ENCODE assay signal across 30 cellular contexts in the genomic region with DNA sequence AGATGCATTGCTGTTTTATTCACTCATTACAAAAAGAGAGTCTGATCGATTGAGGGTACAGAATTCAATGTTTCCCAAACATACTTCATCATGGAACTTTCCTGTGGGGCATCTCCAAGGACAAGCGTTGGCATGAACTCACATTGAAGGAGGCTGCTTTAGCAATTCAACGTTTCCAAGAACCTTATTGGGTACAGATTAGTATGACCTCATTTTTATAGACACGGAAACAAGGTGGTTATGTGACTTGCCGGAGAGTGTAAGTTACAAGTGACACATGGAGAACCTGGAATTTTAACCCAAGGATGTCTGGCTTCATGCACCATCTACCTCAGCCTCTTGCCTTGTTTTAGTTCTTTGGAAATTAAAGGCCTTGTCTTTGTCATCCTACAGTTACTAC. TPM values are rescaled to one million over a fixed set of nuclear protein-coding genes. Genes with fewer than 3 reads are reported as not detected.
DNase-seq lines count a peak whose midpoint lies in the region; ATAC-seq, FAIRE-seq and TF ChIP-seq lines count a peak whose summit lies in the region.
"Had no signal": no experiment of that assay in that cellular context is flagged by ENCODE, and none has a peak within 500 bp of the region (broad histone marks: within the 10 kb centered on the region; RNA-seq: fewer than 3 reads in every experiment).

No MANE protein-coding gene starts in this region.

- H2BK20ac ChIP-seq in H1 (ENCODE audit: low read length), result peak overlapping the region; percentile 63

- POLR2A ChIA-PET in H1 (lab: Charles Lee; ENCODE audit: partially characterized antibody), result no interaction called here

- ATAC-seq in mucosa of descending colon (peak; percentile 72), pancreas (no peak), HG02798 (IDR thresholded peaks at IDR 0.05; ENCODE audit: poor library complexity, unreplicated experiment) (no peak)
- ATAC-seq: GM12878 had no signal

- H2AK5ac ChIP-seq in H1 (ENCODE audit: low read depth, low read length), result no peak overlapping the region; the same call in 1 of the 2 replicates

- no peaks in the 10 kb centered on the region for H3K9me2 ChIP-seq in OCI-LY1 (ENCODE audit: low read depth, low read length)

- no peak for TF ChIP-seq CTCF in OCI-LY1 (IDR thresholded peaks at IDR 0.05; ENCODE audit: low read length)
- no peak for TF ChIP-seq CTCF in H1 (IDR thresholded peaks at IDR 0.05; ENCODE audit: control extremely low read depth in 1 of 3, insufficient read depth in 1 of 3, low read depth in 1 of 3, low read length in 3 of 3)
- no peak for TF ChIP-seq CTCF in mucosa of descending colon (IDR thresholded peaks at IDR 0.05)
- TF ChIP-seq CTCF in pancreas (IDR thresholded peaks at IDR 0.05), result no peak

- no peak overlapping the region for H3K23ac ChIP-seq in H1 (ENCODE audit: insufficient read length)

- H3K36me3 ChIP-seq in OCI-LY1 (ENCODE audit: insufficient read depth, low read length), result peaks cover 5% of the 10 kb centered on the region; the same call in 1 of the 2 replicates
- H3K36me3 ChIP-seq in H1 (ENCODE audit: control insufficient read depth in 2 of 4, insufficient read depth in 4 of 4, low read length in 3 of 4), result no peaks in the 10 kb centered on the region
- no peaks in the 10 kb centered on the region for H3K36me3 ChIP-seq in mucosa of descending colon (ENCODE audit: low read depth)
- H3K36me3 ChIP-seq in pancreas, result no peaks in the 10 kb centered on the region
- H3K36me3 ChIP-seq: BE2C, BLaER1 had no signal

- TF ChIP-seq EP300 in H1 (IDR thresholded peaks at IDR 0.05; ENCODE audit: borderline replicate concordance in 1 of 2, low read depth in 2 of 2, low read length in 2 of 2), result no peak

- no peak overlapping the region for H3K56ac ChIP-seq in H1 (replicated peaks; ENCODE audit: insufficient read length, low read depth, low read length)

- H2BK5ac ChIP-seq in H1 (ENCODE audit: low read depth, low read length), result no peak overlapping the region

- 93% methylated on average over 5 of the region's 5 CpGs; no CpG with 5 or more reads in 1 of the 2 experiments for WGBS in H1 (ENCODE audit: extremely low coverage in 1 of 2, insufficient coverage in 1 of 2, insufficient read length in 1 of 2, insufficient replicate concordance in 2 of 2, low coverage in 1 of 2, low lambda C conversion rate in 2 of 2, missing lambda C conversion rate in 1 of 2), 2 experiments
- WGBS in pancreas, 2 donors, result 58 to 62% methylated on average over 5 of the region's 5 CpGs

- H3K9me3 ChIP-seq in OCI-LY1 (ENCODE audit: low read length) (peaks cover 7% of the 10 kb centered on the region; the same call in 1 of the 2 replicates), H1 (ENCODE audit: insufficient read depth in 2 of 2, low read depth in 1 of 2, low read length in 1 of 2) (peaks cover 6 to 12% of the 10 kb centered on the region in 2 experiments; a peak in 3 of 4 replicates), mucosa of descending colon (no peaks in the 10 kb centered on the region), pancreas (no peaks in the 10 kb centered on the region)
- H3K9me3 ChIP-seq: BE2C had no signal

- no peak overlapping the region for H3K4me2 ChIP-seq in OCI-LY1 (ENCODE audit: low read length)
- H3K4me2 ChIP-seq in H1 (ENCODE audit: insufficient read depth in 1 of 2, low read depth in 2 of 2, low read length in 2 of 2), result no peak overlapping the region

- H3K9ac ChIP-seq in OCI-LY1 (ENCODE audit: low read length) (no peak overlapping the region), H1 (replicated peaks in 1 of 4; ENCODE audit: extremely low read depth in 1 of 4, low read depth in 3 of 4, low read length in 3 of 4) (no peak overlapping the region)
- H3K9ac ChIP-seq: BLaER1 had no signal

- H2BK12ac ChIP-seq in H1 (ENCODE audit: low read depth, low read length), result 0 out of 2 replicates have a peak overlapping the region, but pooled peaks have one; percentile 75

- peaks cover 63% of the 10 kb centered on the region for H3K4me1 ChIP-seq in OCI-LY1 (ENCODE audit: insufficient read depth, low read length, severe bottlenecking)
- H3K4me1 ChIP-seq in H1 (replicated peaks in 1 of 4; ENCODE audit: control insufficient read depth in 3 of 4, insufficient read depth in 4 of 4, low read length in 3 of 4), result peaks cover 8 to 23% (median 19%) of the 10 kb centered on the region in 4 experiments
- H3K4me1 ChIP-seq in mucosa of descending colon (ENCODE audit: low read depth), result no peaks in the 10 kb centered on the region
- no peaks in the 10 kb centered on the region for H3K4me1 ChIP-seq in pancreas
- H3K4me1 ChIP-seq: BE2C had no signal

- intact Hi-C loops in mucosa of descending colon (cut with DNase I, micrococcal nuclease) (loop anchor here (10.0 kb wide), 2 partner anchors 154 to 374 kb away; a partner anchor contains a TSS), pancreas (cut with DNase I) (loop anchor here in 1 of 3 donors (10.0 kb wide), 1 partner anchor 374 kb away; no protein-coding TSS in a partner anchor)

- no peak overlapping the region for H3K4ac ChIP-seq in H1 (replicated peaks; ENCODE audit: insufficient read length, low read depth, low read length)

- CTCF ChIA-PET in H1 (lab: Charles Lee; ENCODE audit: partially characterized antibody), result interaction anchor here (0.7 kb wide), 1 partner anchor 14 kb away, joined by 4 read pairs; no protein-coding TSS in a partner anchor

- H3K14ac ChIP-seq in H1 (ENCODE audit: insufficient read length), result no peak overlapping the region

- H3K79me1 ChIP-seq in H1 (ENCODE audit: low read depth, low read length), result no peaks in the 10 kb centered on the region

- no peak overlapping the region for H4K8ac ChIP-seq in H1 (ENCODE audit: extremely low read depth, insufficient read depth, low read length)

- FAIRE-seq in H1 (lab: Jason Lieb, UNC) (peak; percentile 13), pancreas (lab: Jason Lieb, UNC) (no peak)
- FAIRE-seq: A204.1, GM12878, GM12892, GM18507 had no signal

- H2BK15ac ChIP-seq in H1 (ENCODE audit: low read length), result no peak overlapping the region

- peak overlapping the region; percentile 40 for H2BK120ac ChIP-seq in H1 (replicated peaks; ENCODE audit: low read depth, low read length)

- 0 out of 2 replicates have a peak, but pooled peaks cover 4% of the 10 kb centered on the region for H3K23me2 ChIP-seq in H1 (ENCODE audit: low read depth, low read length)

- no peak overlapping the region for H3K4me3 ChIP-seq in OCI-LY1 (ENCODE audit: low read depth, low read length, poor library complexity, severe bottlenecking)
- no peak overlapping the region for H3K4me3 ChIP-seq in H1 (ENCODE audit: extremely low read depth in 1 of 4, insufficient read depth in 2 of 4, low read depth in 3 of 4, low read length in 4 of 4)
- no peak overlapping the region for H3K4me3 ChIP-seq in mucosa of descending colon
- H3K4me3 ChIP-seq in pancreas, result no peak overlapping the region
- H3K4me3 ChIP-seq: BLaER1, GM12878 had no signal

- H3K27ac ChIP-seq in OCI-LY1 (ENCODE audit: low read depth, low read length, poor library complexity, severe bottlenecking) (peak overlapping the region; percentile 52), H1 (ENCODE audit: low read depth, low read length) (no peak overlapping the region), pancreas (no peak overlapping the region)
- H3K27ac ChIP-seq: BLaER1 had no signal

- TF ChIP-seq RAD21 in H1 (IDR thresholded peaks at IDR 0.05 in 1 of 2, conservative IDR thresholded peaks at IDR 0.05 in 1 of 2; ENCODE audit: low read depth in 2 of 2, low read length in 2 of 2), result no peak

- H4K20me1 ChIP-seq in OCI-LY1 (ENCODE audit: insufficient read depth, low read length) (no peaks in the 10 kb centered on the region), H1 (replicated peaks in 1 of 2; ENCODE audit: control insufficient read depth in 1 of 2, insufficient read depth in 2 of 2, low read length in 2 of 2) (no peaks in the 10 kb centered on the region)
- H4K20me1 ChIP-seq: BLaER1 had no signal

- H3K79me2 ChIP-seq in OCI-LY1 (ENCODE audit: insufficient read depth, low read length) (no peaks in the 10 kb centered on the region), H1 (ENCODE audit: control insufficient read depth in 1 of 2, insufficient read depth in 2 of 2, low read length in 2 of 2) (no peaks in the 10 kb centered on the region)

- H3F3A ChIP-seq in OCI-LY1 (ENCODE audit: insufficient read depth, low read length), result no peaks in the 10 kb centered on the region

- H3K27me3 ChIP-seq in OCI-LY1 (ENCODE audit: insufficient read depth, low read length), result peaks cover 8% of the 10 kb centered on the region; the same call in 1 of the 2 replicates
- H3K27me3 ChIP-seq in H1 (replicated peaks in 1 of 4; ENCODE audit: control insufficient read depth in 3 of 4, extremely low read depth in 1 of 4, insufficient read depth in 3 of 4, low read length in 3 of 4), result peaks cover 0 to 3% (median 0%) of the 10 kb centered on the region in 4 experiments; a peak in 2 of 7 replicates
- H3K27me3 ChIP-seq in pancreas, result no peaks in the 10 kb centered on the region
- H3K27me3 ChIP-seq: BE2C had no signal

- TF ChIP-seq POLR2A in H1 (IDR thresholded peaks at IDR 0.05; ENCODE audit: control extremely low read depth in 1 of 2, low read depth in 2 of 2, low read length in 2 of 2), result no peak

- H4K5ac ChIP-seq in H1 (ENCODE audit: insufficient read length, low read depth, low read length), result no peak overlapping the region

- DNase-seq in H1 (ENCODE audit: low read depth in 1 of 2, low spot score in 2 of 2) (no peak), mucosa of descending colon (no peak), pancreas (no peak)
- DNase-seq: 8988T; ACHN; BE2C; C1 segment of cervical spinal cord; CD4-positive, alpha-beta memory T cell; CD4-positive, CD25-positive, alpha-beta regulatory T cell; CD8-positive, alpha-beta memory T cell; COR-L47; DMS 273 treated with DMSO at 0.1 percent for 48 hours; DMS153; DMS53; DMS79; DND-41; EL; GDM1 had no signal

- H2AFZ ChIP-seq in OCI-LY1 (ENCODE audit: low read length) (no peak overlapping the region), H1 (ENCODE audit: low read length) (no peak overlapping the region)

- peak overlapping the region; percentile 33 for H3K18ac ChIP-seq in H1 (ENCODE audit: extremely low read depth, low read length)

- H4K91ac ChIP-seq in H1 (replicated peaks; ENCODE audit: insufficient read length, low read length), result no peak overlapping the region

RNA-seq across cellular contexts. Expression of a gene that starts 8.8 kb away (rescaled TPM):
- total RNA-seq in H1 (2021; fragmentation: NEBNext Ultra II Directional; extraction: Animal tissue kit (Norgen Biotek cat#: 25700)), result not detected in 2 replicates
- polyA plus RNA-seq in H1 (2011; rRNA removed), result not detected in 2 replicates
- polyA plus RNA-seq in H1 (2011; cell fraction: cytosol; rRNA removed), result not detected
- polyA plus RNA-seq in H1 (2011; cell fraction: nucleus; rRNA removed), result not detected
- polyA plus RNA-seq in H1 (2012, experiment 1 of 2), result not detected in 4 replicates
- not detected for polyA plus RNA-seq in H1 (2012, experiment 2 of 2)
- polyA plus RNA-seq in H1 (2013, experiment 1 of 2), result not detected
- not detected for polyA plus RNA-seq in H1 (2013, experiment 2 of 2)
- polyA minus RNA-seq in H1 (2011; rRNA and poly(A)+ RNA removed), result not detected in 2 replicates
- polyA minus RNA-seq in H1 (2011; cell fraction: cytosol; rRNA and poly(A)+ RNA removed), result not detected
- not detected for polyA minus RNA-seq in H1 (2011; cell fraction: nucleus; rRNA and poly(A)+ RNA removed)
- total RNA-seq in mucosa of descending colon, result not detected
- not detected for total RNA-seq in pancreas
- polyA plus RNA-seq in pancreas, result not detected
- total RNA-seq: A673; CD4-positive, alpha-beta memory T cell; CD4-positive, CD25-positive, alpha-beta regulatory T cell; CD8-positive, alpha-beta memory T cell; Daoy; G401; GM12878 had no signal
- polyA plus RNA-seq: AG04450; CD14-positive monocyte; CD4-positive, alpha-beta memory T cell; CD4-positive, CD25-positive, alpha-beta regulatory T cell; CD8-positive, alpha-beta memory T cell; GM12878 had no signal

RNA-seq across cellular contexts. Expression of a gene that starts 26.1 kb away (rescaled TPM):
- not detected in 2 replicates for total RNA-seq in H1 (2021; fragmentation: NEBNext Ultra II Directional; extraction: Animal tissue kit (Norgen Biotek cat#: 25700))
- 0.06 and 0.27 TPM in 2 replicates for polyA plus RNA-seq in H1 (2011; rRNA removed)
- polyA plus RNA-seq in H1 (2011; cell fraction: cytosol; rRNA removed), result not detected
- polyA plus RNA-seq in H1 (2011; cell fraction: nucleus; rRNA removed), result not detected
- polyA plus RNA-seq in H1 (2012, experiment 1 of 2), result not detected in 4 replicates
- polyA plus RNA-seq in H1 (2012, experiment 2 of 2), result not detected
- polyA plus RNA-seq in H1 (2013, experiment 1 of 2), result not detected
- not detected for polyA plus RNA-seq in H1 (2013, experiment 2 of 2)
- polyA minus RNA-seq in H1 (2011; rRNA and poly(A)+ RNA removed), result not detected in 2 replicates
- polyA minus RNA-seq in H1 (2011; cell fraction: cytosol; rRNA and poly(A)+ RNA removed), result not detected
- polyA minus RNA-seq in H1 (2011; cell fraction: nucleus; rRNA and poly(A)+ RNA removed), result not detected
- under 1 TPM in 2 of 3 donors, not detected in 1; 0.17 to 0.43 TPM for total RNA-seq in mucosa of descending colon
- total RNA-seq in pancreas, result under 1 TPM in 1 of 6 donors, not detected in 5; 0.31 TPM
- under 1 TPM; 0.08 to 0.21 TPM for polyA plus RNA-seq in pancreas
- total RNA-seq: A673, Daoy, G401 had no signal
- polyA plus RNA-seq: AG04450 had no signal
